26 cellular contexts compared by ENCODE assay signal in genomic region chr10:104067525-104067924, GRCh38. TPM values are rescaled to one million over a fixed set of nuclear protein-coding genes. Genes with fewer than 3 reads are reported as not detected.
A peak's percentile ranks its signal among the peaks of the same experiment; 100 is the strongest.
DNase-seq lines count a peak whose midpoint lies in the region; ATAC-seq and TF ChIP-seq lines count a peak whose summit lies in the region.
"Had no signal": no experiment of that assay in that cellular context is flagged by ENCODE, and none has a peak within 500 bp of the region (broad histone marks: within the 10 kb centered on the region; RNA-seq: fewer than 3 reads in every experiment).

No MANE protein-coding gene starts in this region.

- no peak overlapping the region for H3K4me3 Mint-ChIP-seq in activated naive CD8-positive, alpha-beta T cell treated with anti-CD3 and anti-CD28 coated beads, Interleukin-2, amount 50 U/mL, for 24 hours
- no peak overlapping the region for H3K4me3 Mint-ChIP-seq in activated naive CD8-positive, alpha-beta T cell treated with anti-CD3 and anti-CD28 coated beads for 36 hours
- no peak overlapping the region for H3K4me3 Mint-ChIP-seq in T-helper 2 cell treated with Interferon-gamma antibody and Interleukin-4, amounts not matched to agents 5 μg/mL and 100 μg/mL, for 36 hours
- H3K4me3 Mint-ChIP-seq: activated B cell treated with CpG ODN at 0.5 μM for 24 hours had no signal

- H3K9me3 Mint-ChIP-seq in activated naive CD8-positive, alpha-beta T cell treated with anti-CD3 and anti-CD28 coated beads, Interleukin-2, amount 50 U/mL, for 24 hours = no peaks in the 10 kb centered on the region
- H3K9me3 Mint-ChIP-seq in activated naive CD8-positive, alpha-beta T cell treated with anti-CD3 and anti-CD28 coated beads for 36 hours = no peaks in the 10 kb centered on the region
- H3K9me3 Mint-ChIP-seq in T-helper 2 cell treated with Interferon-gamma antibody and Interleukin-4, amounts not matched to agents 5 μg/mL and 100 μg/mL, for 36 hours = no peaks in the 10 kb centered on the region
- H3K9me3 Mint-ChIP-seq: activated B cell treated with CpG ODN at 0.5 μM for 24 hours had no signal

- no peaks in the 10 kb centered on the region for H3K4me1 Mint-ChIP-seq in activated naive CD8-positive, alpha-beta T cell treated with anti-CD3 and anti-CD28 coated beads, Interleukin-2, amount 50 U/mL, for 24 hours
- H3K4me1 Mint-ChIP-seq in activated naive CD8-positive, alpha-beta T cell treated with anti-CD3 and anti-CD28 coated beads for 36 hours = no peaks in the 10 kb centered on the region
- H3K4me1 Mint-ChIP-seq in T-helper 2 cell treated with Interferon-gamma antibody and Interleukin-4, amounts not matched to agents 5 μg/mL and 100 μg/mL, for 36 hours (ENCODE audit: low read depth) = no peaks in the 10 kb centered on the region
- H3K4me1 Mint-ChIP-seq: activated B cell treated with CpG ODN at 0.5 μM for 24 hours had no signal

- no peak for TF ChIP-seq POLR2A in testis (IDR thresholded peaks at IDR 0.05)

- TF ChIP-seq CTCF in dorsolateral prefrontal cortex (IDR thresholded peaks at IDR 0.05 in 54 of 56, conservative IDR thresholded peaks at IDR 0.05 in 2 of 56; ENCODE audit: low read depth in 1 of 56, partially characterized antibody in 56 of 56) (no peak), testis (IDR thresholded peaks at IDR 0.05) (no peak)

- no peaks in the 10 kb centered on the region for H3K27me3 Mint-ChIP-seq in activated naive CD8-positive, alpha-beta T cell treated with anti-CD3 and anti-CD28 coated beads, Interleukin-2, amount 50 U/mL, for 24 hours
- peaks cover 4% of the 10 kb centered on the region for H3K27me3 Mint-ChIP-seq in activated naive CD8-positive, alpha-beta T cell treated with anti-CD3 and anti-CD28 coated beads for 36 hours
- H3K27me3 Mint-ChIP-seq in T-helper 2 cell treated with Interferon-gamma antibody and Interleukin-4, amounts not matched to agents 5 μg/mL and 100 μg/mL, for 36 hours (ENCODE audit: low read depth) = peaks cover 19% of the 10 kb centered on the region

- H3K27ac Mint-ChIP-seq in activated naive CD8-positive, alpha-beta T cell treated with anti-CD3 and anti-CD28 coated beads, Interleukin-2, amount 50 U/mL, for 24 hours = peak overlapping the region; percentile 43
- no peak overlapping the region for H3K27ac Mint-ChIP-seq in activated naive CD8-positive, alpha-beta T cell treated with anti-CD3 and anti-CD28 coated beads for 36 hours
- no peak overlapping the region for H3K27ac Mint-ChIP-seq in T-helper 2 cell treated with Interferon-gamma antibody and Interleukin-4, amounts not matched to agents 5 μg/mL and 100 μg/mL, for 36 hours
- H3K27ac Mint-ChIP-seq: activated B cell treated with CpG ODN at 0.5 μM for 24 hours had no signal

- intact Hi-C loops in dorsolateral prefrontal cortex (cut with DNase I) = no loop called here
- intact Hi-C loops in testis (cut with DNase I; ENCODE audit: low total_unique reads) = no loop called here

- peak overlapping the region in 42 of 59 donors; percentile 3 to 56 (median 34) for H3K4me3 ChIP-seq in dorsolateral prefrontal cortex
- H3K4me3 ChIP-seq in testis = peak overlapping the region in 1 of 2 donors; percentile 21
- H3K4me3 ChIP-seq: GM12878, stomach, upper lobe of left lung had no signal

- no peak for DNase-seq in activated naive CD8-positive, alpha-beta T cell treated with anti-CD3 and anti-CD28 coated beads, Interleukin-2, amount 50 U/mL, for 24 hours
- no peak for DNase-seq in activated naive CD8-positive, alpha-beta T cell treated with anti-CD3 and anti-CD28 coated beads for 36 hours
- DNase-seq in dorsolateral prefrontal cortex (no peak), islet precursor cell (peak; percentile 69), testis (peak; percentile 33)
- DNase-seq in T-helper 2 cell treated with Interferon-gamma antibody and Interleukin-4, amounts not matched to agents 5 μg/mL and 100 μg/mL, for 36 hours (ENCODE audit: low spot score) = no peak
- DNase-seq: activated B cell treated with CpG ODN at 0.5 μM for 24 hours; activated CD4-positive, alpha-beta T cell treated with anti-CD3 and anti-CD28 coated beads, Interleukin-2, amount 50 U/mL, for 4 hours; activated CD8-positive, alpha-beta memory T cell treated with anti-CD3 and anti-CD28 coated beads, Interleukin-2, amount 50 U/mL, for 48 hours; activated gamma-delta T cell; cortex of kidney; DMS53; hippocampal formation; NCI-H1105 treated with DMSO at 0.1 percent for 48 hours; NK-92 treated with Interleukin-12 subunit alpha and Interleukin-12 subunit beta, amount 100 ng/mL, for 24 hours; stimulated activated CD4-positive, alpha-beta T cell treated with anti-CD3 and anti-CD28 coated beads, Interleukin-15, amount 100 ng/mL, for 24 hours; stomach; upper lobe of left lung had no signal

- no peaks in the 10 kb centered on the region for H3K4me1 ChIP-seq in testis
- H3K4me1 ChIP-seq: stomach, upper lobe of left lung had no signal

- H3K27ac ChIP-seq in dorsolateral prefrontal cortex (no peak overlapping the region), testis (no peak overlapping the region)
- H3K27ac ChIP-seq: stomach, upper lobe of left lung had no signal

- no peaks in the 10 kb centered on the region for H3K9me3 ChIP-seq in testis
- H3K9me3 ChIP-seq: stomach, upper lobe of left lung had no signal

- 15 to 36% methylated on average over 12 of the region's 12 CpGs for WGBS in testis, 2 donors

- ATAC-seq in activated naive CD8-positive, alpha-beta T cell treated with anti-CD3 and anti-CD28 coated beads, Interleukin-2, amount 50 U/mL, for 24 hours = no peak
- no peak for ATAC-seq in HG02870 (IDR thresholded peaks at IDR 0.05; ENCODE audit: unreplicated experiment)
- no peak for ATAC-seq in HG03025 (IDR thresholded peaks at IDR 0.05; ENCODE audit: low FRiP score, unreplicated experiment)
- ATAC-seq: GM12878, HepG2, Panc1, sciatic nerve had no signal

- H3K36me3 Mint-ChIP-seq in activated naive CD8-positive, alpha-beta T cell treated with anti-CD3 and anti-CD28 coated beads, Interleukin-2, amount 50 U/mL, for 24 hours (ENCODE audit: low read depth) = no peaks in the 10 kb centered on the region
- no peaks in the 10 kb centered on the region for H3K36me3 Mint-ChIP-seq in activated naive CD8-positive, alpha-beta T cell treated with anti-CD3 and anti-CD28 coated beads for 36 hours
- no peaks in the 10 kb centered on the region for H3K36me3 Mint-ChIP-seq in T-helper 2 cell treated with Interferon-gamma antibody and Interleukin-4, amounts not matched to agents 5 μg/mL and 100 μg/mL, for 36 hours (ENCODE audit: low read depth)

- no peaks in the 10 kb centered on the region for H3K36me3 ChIP-seq in testis (ENCODE audit: low read depth, missing control alignments)
- H3K36me3 ChIP-seq: stomach, upper lobe of left lung had no signal

- H3K27me3 ChIP-seq in dorsolateral prefrontal cortex = no peaks in the 10 kb centered on the region
- H3K27me3 ChIP-seq in testis = no peaks in the 10 kb centered on the region
- H3K27me3 ChIP-seq: upper lobe of left lung had no signal

RNA-seq across cellular contexts. Expression of gene COL17A1, which starts 18.2 kb away (rescaled TPM):
- total RNA-seq in activated naive CD8-positive, alpha-beta T cell treated with anti-CD3 and anti-CD28 coated beads for 36 hours = not detected
- total RNA-seq in dorsolateral prefrontal cortex (1 to 10 TPM in 50 of 120 experiments, under 1 TPM in 56, not detected in 14; 0.22 to 2.7 (median 0.94) TPM), testis (10 to 100 TPM in 1 of 2 donors, 1 to 10 TPM in 1; 7.1 to 30.6 TPM)
- polyA plus RNA-seq in testis (ENCODE audit: insufficient read depth, low read depth, low replicate concordance) = 17.1 TPM
- total RNA-seq: activated B cell treated with CpG ODN at 0.5 μM for 24 hours; GM12878; HepG2; NCI-H460; T-helper 2 cell treated with Interferon-gamma antibody and Interleukin-4, amounts not matched to agents 100 ng/mL and 5 ng/mL, for 36 hours had no signal

RNA-seq across cellular contexts. Expression of gene SFR1, which starts 54.4 kb away (rescaled TPM):
- 10 to 100 TPM; 17.6 to 19.6 TPM for total RNA-seq in activated naive CD8-positive, alpha-beta T cell treated with anti-CD3 and anti-CD28 coated beads for 36 hours
- total RNA-seq in dorsolateral prefrontal cortex (10 to 100 TPM in 19 of 120 experiments, 1 to 10 TPM in 101; 3.1 to 19.2 (median 7.6) TPM), testis (10 to 100 TPM; 14.7 to 42.8 TPM)
- 25.3 TPM for polyA plus RNA-seq in testis (ENCODE audit: insufficient read depth, low read depth, low replicate concordance)

Comparison
In these comparisons a context has a peak if more than half of its experiments do, and no peak if none do; other contexts are left out.
1. DNase-seq: peak in islet precursor cell (single experiment) and testis (single experiment); none in activated naive CD8-positive, alpha-beta T cell treated with anti-CD3 and anti-CD28 coated beads, Interleukin-2, amount 50 U/mL, for 24 hours (single experiment), activated naive CD8-positive, alpha-beta T cell treated with anti-CD3 and anti-CD28 coated beads for 36 hours (single experiment), dorsolateral prefrontal cortex (0 of 10) and T-helper 2 cell treated with Interferon-gamma antibody and Interleukin-4, amounts not matched to agents 5 μg/mL and 100 μg/mL, for 36 hours (single experiment).